ENCODE assay signal across 10 cellular contexts in genomic region chr10:132632851-132633684, GRCh38.
DNase-seq lines count a peak whose midpoint lies in the region; ATAC-seq and TF ChIP-seq lines count a peak whose summit lies in the region.
"Had no signal": no experiment of that assay in that cellular context is flagged by ENCODE, and none has a peak within 500 bp of the region (broad histone marks: within the 10 kb centered on the region; RNA-seq: fewer than 3 reads in every experiment).

No MANE protein-coding gene starts in this region.

- peaks cover 9% of the 10 kb centered on the region for H3K4me1 Mint-ChIP-seq in activated CD4-positive, alpha-beta T cell treated with anti-CD3 and anti-CD28 coated beads, Interleukin-2, amount 10 ng/mL, durations not matched to agents 24 days and 14 days
- peaks cover 26 to 32% of the 10 kb centered on the region in 2 donors for H3K4me1 Mint-ChIP-seq in natural killer cell treated with Interleukin-12 subunit alpha and Interleukin-12 subunit beta and Interleukin-15 and Interleukin-18, amount 100 ng/mL, for 72 hours (ENCODE audit: low read depth in 2 of 2)
- H3K4me1 Mint-ChIP-seq in activated CD4-positive, alpha-beta T cell treated with anti-CD3 and anti-CD28 coated beads, Interleukin-2, amount 10 ng/mL, durations not matched to agents 7 days and 5 days: peaks cover 28% of the 10 kb centered on the region

- H3K4me1 ChIP-seq in muscle layer of duodenum (ENCODE audit: control insufficient read depth in 1 of 2, insufficient read depth in 2 of 2, low read length in 2 of 2) (peaks cover 19 to 64% of the 10 kb centered on the region in 2 donors), uterus (peaks cover 9 to 43% of the 10 kb centered on the region in 2 donors)

- no peak for ATAC-seq in natural killer cell treated with Interleukin-12 subunit alpha and Interleukin-12 subunit beta and Interleukin-15 and Interleukin-18, amount 100 ng/mL, for 72 hours

- TF ChIP-seq POLR2A in uterus (IDR thresholded peaks at IDR 0.05): no peak

- peak; percentile 1 for DNase-seq in activated CD4-positive, alpha-beta T cell treated with anti-CD3 and anti-CD28 coated beads for 48 hours
- DNase-seq in activated CD4-positive, alpha-beta T cell treated with anti-CD3 and anti-CD28 coated beads, Interleukin-2, amount 10 ng/mL, durations not matched to agents 24 days and 14 days: no peak
- DNase-seq in fibroblast of mammary gland (ENCODE audit: low read depth) (peak; percentile 20), uterus (peak in 1 of 2 donors; percentile 41), SW480 (ENCODE audit: low spot score) (no peak)
- DNase-seq in natural killer cell treated with Interleukin-12 subunit alpha and Interleukin-12 subunit beta and Interleukin-15 and Interleukin-18, amount 100 ng/mL, for 72 hours (ENCODE audit: low spot score): no peak
- DNase-seq in activated CD4-positive, alpha-beta T cell treated with anti-CD3 and anti-CD28 coated beads, Interleukin-2, amount 10 ng/mL, durations not matched to agents 7 days and 5 days: no peak
- DNase-seq: 8988T, PC-9 had no signal

- H3K9me3 ChIP-seq in muscle layer of duodenum (ENCODE audit: control insufficient read depth in 1 of 2, low read length in 2 of 2) (no peaks in the 10 kb centered on the region), uterus (no peaks in the 10 kb centered on the region)

- peaks cover 2% of the 10 kb centered on the region for H3K27me3 Mint-ChIP-seq in activated CD4-positive, alpha-beta T cell treated with anti-CD3 and anti-CD28 coated beads, Interleukin-2, amount 10 ng/mL, durations not matched to agents 24 days and 14 days
- H3K27me3 Mint-ChIP-seq in natural killer cell treated with Interleukin-12 subunit alpha and Interleukin-12 subunit beta and Interleukin-15 and Interleukin-18, amount 100 ng/mL, for 72 hours: peaks cover 7 to 12% of the 10 kb centered on the region in 2 donors
- peaks cover 5% of the 10 kb centered on the region for H3K27me3 Mint-ChIP-seq in activated CD4-positive, alpha-beta T cell treated with anti-CD3 and anti-CD28 coated beads, Interleukin-2, amount 10 ng/mL, durations not matched to agents 7 days and 5 days

- intact Hi-C loops in activated CD4-positive, alpha-beta T cell treated with anti-CD3 and anti-CD28 coated beads, Interleukin-2, amount 10 ng/mL, durations not matched to agents 24 days and 14 days (cut with micrococcal nuclease): loop anchor here (10.0 kb wide), 1 partner anchor 98 kb away; the partner anchor contains the start of gene INPP5A
- intact Hi-C loops in uterus (cut with DNase I; ENCODE audit: low total_unique reads): loop anchor here (10.0 kb wide), 1 partner anchor 58 kb away; no protein-coding TSS in a partner anchor

- H3K36me3 ChIP-seq in muscle layer of duodenum (ENCODE audit: control insufficient read depth in 1 of 2, insufficient read depth in 2 of 2, low read length in 2 of 2) (no peaks in the 10 kb centered on the region), uterus (no peaks in the 10 kb centered on the region)

- H3K27ac ChIP-seq in muscle layer of duodenum (ENCODE audit: low read length) (peak overlapping the region; percentile 77), uterus (peak overlapping the region; percentile 96 to 97)
- H3K27ac ChIP-seq: PC-9 had no signal

- no peak for TF ChIP-seq CTCF in fibroblast of mammary gland (conservative IDR thresholded peaks at IDR 0.05; ENCODE audit: control insufficient read depth, insufficient read depth, low read depth, low read length)
- no peak for TF ChIP-seq CTCF in uterus (IDR thresholded peaks at IDR 0.05)

- no peaks in the 10 kb centered on the region for H3K36me3 Mint-ChIP-seq in activated CD4-positive, alpha-beta T cell treated with anti-CD3 and anti-CD28 coated beads, Interleukin-2, amount 10 ng/mL, durations not matched to agents 24 days and 14 days (ENCODE audit: low read depth)
- no peaks in the 10 kb centered on the region for H3K36me3 Mint-ChIP-seq in natural killer cell treated with Interleukin-12 subunit alpha and Interleukin-12 subunit beta and Interleukin-15 and Interleukin-18, amount 100 ng/mL, for 72 hours
- no peaks in the 10 kb centered on the region for H3K36me3 Mint-ChIP-seq in activated CD4-positive, alpha-beta T cell treated with anti-CD3 and anti-CD28 coated beads, Interleukin-2, amount 10 ng/mL, durations not matched to agents 7 days and 5 days (ENCODE audit: low read depth)

- H3K4me3 ChIP-seq in fibroblast of mammary gland (ENCODE audit: control insufficient read depth, low read depth, low read length) (no peak overlapping the region), muscle layer of duodenum (ENCODE audit: low read depth in 1 of 2, low read length in 2 of 2) (no peak overlapping the region), uterus (no peak overlapping the region)
- H3K4me3 ChIP-seq: PC-9 had no signal

- H3K27me3 ChIP-seq in muscle layer of duodenum (ENCODE audit: low read depth, low read length) (no peaks in the 10 kb centered on the region), uterus (no peaks in the 10 kb centered on the region)

- CTCF ChIA-PET in activated CD4-positive, alpha-beta T cell treated with anti-CD3 and anti-CD28 coated beads, Interleukin-2, amount 10 ng/mL, durations not matched to agents 7 days and 5 days (lab: Charles Lee): interaction anchor here (1.5 kb wide), 1 partner anchor 81 kb away, joined by 3 read pairs; no protein-coding TSS in a partner anchor

- POLR2A ChIA-PET in activated CD4-positive, alpha-beta T cell treated with anti-CD3 and anti-CD28 coated beads, Interleukin-2, amount 10 ng/mL, durations not matched to agents 7 days and 5 days (lab: Charles Lee): no interaction called here

- no peak overlapping the region for H3K4me3 Mint-ChIP-seq in activated CD4-positive, alpha-beta T cell treated with anti-CD3 and anti-CD28 coated beads, Interleukin-2, amount 10 ng/mL, durations not matched to agents 24 days and 14 days
- H3K4me3 Mint-ChIP-seq in natural killer cell treated with Interleukin-12 subunit alpha and Interleukin-12 subunit beta and Interleukin-15 and Interleukin-18, amount 100 ng/mL, for 72 hours: no peak overlapping the region
- no peak overlapping the region for H3K4me3 Mint-ChIP-seq in activated CD4-positive, alpha-beta T cell treated with anti-CD3 and anti-CD28 coated beads, Interleukin-2, amount 10 ng/mL, durations not matched to agents 7 days and 5 days

- no peaks in the 10 kb centered on the region for H3K9me3 Mint-ChIP-seq in activated CD4-positive, alpha-beta T cell treated with anti-CD3 and anti-CD28 coated beads, Interleukin-2, amount 10 ng/mL, durations not matched to agents 24 days and 14 days
- H3K9me3 Mint-ChIP-seq in natural killer cell treated with Interleukin-12 subunit alpha and Interleukin-12 subunit beta and Interleukin-15 and Interleukin-18, amount 100 ng/mL, for 72 hours: no peaks in the 10 kb centered on the region
- no peaks in the 10 kb centered on the region for H3K9me3 Mint-ChIP-seq in activated CD4-positive, alpha-beta T cell treated with anti-CD3 and anti-CD28 coated beads, Interleukin-2, amount 10 ng/mL, durations not matched to agents 7 days and 5 days

- no peak overlapping the region for H3K27ac Mint-ChIP-seq in activated CD4-positive, alpha-beta T cell treated with anti-CD3 and anti-CD28 coated beads, Interleukin-2, amount 10 ng/mL, durations not matched to agents 24 days and 14 days
- H3K27ac Mint-ChIP-seq in natural killer cell treated with Interleukin-12 subunit alpha and Interleukin-12 subunit beta and Interleukin-15 and Interleukin-18, amount 100 ng/mL, for 72 hours: no peak overlapping the region
- H3K27ac Mint-ChIP-seq in activated CD4-positive, alpha-beta T cell treated with anti-CD3 and anti-CD28 coated beads, Interleukin-2, amount 10 ng/mL, durations not matched to agents 7 days and 5 days: no peak overlapping the region

Comparison
In these comparisons a context has a peak if more than half of its experiments do, and no peak if none do; other contexts are left out.
1. DNase-seq: peak in activated CD4-positive, alpha-beta T cell treated with anti-CD3 and anti-CD28 coated beads for 48 hours (single experiment) and fibroblast of mammary gland (single experiment); none in activated CD4-positive, alpha-beta T cell treated with anti-CD3 and anti-CD28 coated beads, Interleukin-2, amount 10 ng/mL, durations not matched to agents 24 days and 14 days (single experiment), SW480 (single experiment), natural killer cell treated with Interleukin-12 subunit alpha and Interleukin-12 subunit beta and Interleukin-15 and Interleukin-18, amount 100 ng/mL, for 72 hours (single experiment) and activated CD4-positive, alpha-beta T cell treated with anti-CD3 and anti-CD28 coated beads, Interleukin-2, amount 10 ng/mL, durations not matched to agents 7 days and 5 days (single experiment).